Comparison of ENCODE assay signal across 8 cellular contexts in the genomic region with DNA sequence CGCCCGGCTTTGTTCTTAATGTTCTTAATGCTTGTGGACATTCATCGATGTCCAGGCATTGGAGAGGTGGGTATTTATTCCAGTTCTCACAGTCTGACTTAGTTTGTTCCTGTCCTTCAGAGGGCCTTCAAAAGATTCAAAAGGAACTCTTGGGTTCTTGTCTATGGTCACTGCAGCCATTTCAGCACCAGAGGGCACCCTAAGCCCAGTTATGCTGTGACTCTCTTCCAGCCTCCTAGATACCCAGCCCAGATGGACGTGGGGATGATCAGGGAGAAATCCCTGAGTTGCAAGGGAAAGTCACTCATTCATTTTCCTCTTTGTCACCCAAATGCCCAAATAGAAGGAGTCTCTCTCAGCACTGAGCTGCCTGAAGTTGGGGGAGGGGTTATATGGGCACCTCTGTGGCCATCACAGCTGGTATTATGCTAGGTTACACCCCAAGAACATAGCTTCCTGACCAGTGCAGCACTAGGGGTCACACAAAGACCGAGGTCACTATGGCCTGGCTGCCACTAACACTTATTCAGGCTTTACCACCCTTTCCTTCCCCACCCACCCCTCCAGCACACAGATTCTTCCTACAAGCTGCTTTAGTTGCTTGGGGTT. TPM values are rescaled to one million over a fixed set of nuclear protein-coding genes. Genes with fewer than 3 reads are reported as not detected.
DNase-seq lines count a peak whose midpoint lies in the region; ATAC-seq and TF ChIP-seq lines count a peak whose summit lies in the region.

No MANE protein-coding gene starts in this region.

- no peak overlapping the region for H3K4me3 ChIP-seq in MG63
- no peak overlapping the region for H3K4me3 ChIP-seq in SJCRH30
- H3K4me3 ChIP-seq in parathyroid adenoma (ENCODE audit: low read depth, low read length), result no peak overlapping the region
- H3K4me3 ChIP-seq in upper lobe of left lung, result no peak overlapping the region

- H2AFZ ChIP-seq in parathyroid adenoma, result no peak overlapping the region

- TF ChIP-seq EP300 in upper lobe of left lung (IDR thresholded peaks at IDR 0.05), result no peak

- H3K36me3 ChIP-seq in MG63 (no peaks in the 10 kb centered on the region), SJCRH30 (no peaks in the 10 kb centered on the region), parathyroid adenoma (ENCODE audit: control insufficient read depth, insufficient read depth, low read length) (no peaks in the 10 kb centered on the region), upper lobe of left lung (no peaks in the 10 kb centered on the region)

- DNase-seq in Daoy (ENCODE audit: low read depth) (peak; percentile 89), MG63 (peak; percentile 67), SJCRH30 (peak; percentile 71 to 89), globus pallidus (ENCODE audit: low spot score) (peak; percentile 77), upper lobe of left lung (peak in 1 of 2 donors; percentile 66)
- peak; percentile 85 for DNase-seq in activated effector memory CD4-positive, alpha-beta T cell treated with anti-CD3 and anti-CD28 coated beads, Interleukin-2, amount 50 U/mL, for 16 hours

- WGBS in upper lobe of left lung, 2 donors, result 15 to 30% methylated on average over 5 of the region's 5 CpGs

- no peaks in the 10 kb centered on the region for H3K27me3 ChIP-seq in MG63
- no peaks in the 10 kb centered on the region for H3K27me3 ChIP-seq in SJCRH30
- H3K27me3 ChIP-seq in parathyroid adenoma (ENCODE audit: control insufficient read depth, insufficient read depth, low read length), result no peaks in the 10 kb centered on the region
- H3K27me3 ChIP-seq in upper lobe of left lung, result no peaks in the 10 kb centered on the region

- no peak overlapping the region for H3K9ac ChIP-seq in parathyroid adenoma

- H3K4me1 ChIP-seq in SJCRH30 (no peaks in the 10 kb centered on the region), parathyroid adenoma (no peaks in the 10 kb centered on the region), upper lobe of left lung (peaks cover 0 to 4% (median 0%) of the 10 kb centered on the region in 4 donors)

- peak; percentile 86 for ATAC-seq in GM21786 (IDR thresholded peaks at IDR 0.05; ENCODE audit: unreplicated experiment)
- peak; percentile 78 to 95 for ATAC-seq in upper lobe of left lung (ENCODE audit: low FRiP score in 2 of 2)

- peak; percentile 91 for TF ChIP-seq CTCF in parathyroid adenoma (IDR thresholded peaks at IDR 0.05)
- peak; percentile 70 to 87 (median 80) for TF ChIP-seq CTCF in upper lobe of left lung (IDR thresholded peaks at IDR 0.05)

- no peaks in the 10 kb centered on the region for H3K79me2 ChIP-seq in parathyroid adenoma

- H3K4me2 ChIP-seq in parathyroid adenoma (ENCODE audit: low read length), result no peak overlapping the region

- H3K9me3 ChIP-seq in MG63 (no peaks in the 10 kb centered on the region), SJCRH30 (replicated peaks) (no peaks in the 10 kb centered on the region), parathyroid adenoma (ENCODE audit: control insufficient read depth, low read length) (no peaks in the 10 kb centered on the region), upper lobe of left lung (no peaks in the 10 kb centered on the region)

- no peak for TF ChIP-seq POLR2A in upper lobe of left lung (IDR thresholded peaks at IDR 0.05)

- no peak overlapping the region for H3K27ac ChIP-seq in SJCRH30
- no peak overlapping the region for H3K27ac ChIP-seq in parathyroid adenoma
- no peak overlapping the region for H3K27ac ChIP-seq in upper lobe of left lung

RNA-seq across cellular contexts. Expression of a gene that starts 26.5 kb away (rescaled TPM):
- total RNA-seq in Daoy (2014; rRNA removed; shearing (Covaris generic)), result 29.3 and 31.5 TPM in 2 replicates
- total RNA-seq in MG63 (2014; rRNA removed; shearing (Covaris generic); ENCODE audit: low replicate concordance), result 6.3 and 10.7 TPM in 2 replicates
- total RNA-seq in SJCRH30 (2014; rRNA removed; shearing (Covaris generic)), result 14.7 and 15.0 TPM in 2 replicates
- 10 to 100 TPM; 11.5 to 48.2 (median 14.7) TPM for total RNA-seq in upper lobe of left lung

RNA-seq across cellular contexts. Expression of a gene that starts 38.9 kb away (rescaled TPM):
- 37.0 and 54.9 TPM in 2 replicates for total RNA-seq in Daoy (2014; rRNA removed; shearing (Covaris generic))
- total RNA-seq in MG63 (2014; rRNA removed; shearing (Covaris generic); ENCODE audit: low replicate concordance), result 7.9 and 17.9 TPM in 2 replicates
- total RNA-seq in SJCRH30 (2014; rRNA removed; shearing (Covaris generic)), result 50.0 and 51.2 TPM in 2 replicates
- total RNA-seq in upper lobe of left lung, result 100 to 1,000 TPM in 1 of 6 donors, 10 to 100 TPM in 5; 35.1 to 192 (median 61.0) TPM
